25 cellular contexts compared by ENCODE assay signal in genomic region chr9:70559102-70559501, GRCh38.
"Had no signal": no experiment of that assay in that cellular context is flagged by ENCODE, and none has a peak within 500 bp of the region (broad histone marks: within the 10 kb centered on the region; RNA-seq: fewer than 3 reads in every experiment).

No MANE protein-coding gene starts in this region.

- H3K4me1 ChIP-seq: colonic mucosa had no signal

- DNase-seq: colonic mucosa; cortex of kidney; dermis blood vessel endothelial cell; dorsolateral prefrontal cortex; effector CD4-positive, alpha-beta T cell; effector CD8-positive, alpha-beta T cell; effector memory CD4-positive, alpha-beta T cell; effector memory CD8-positive, alpha-beta T cell; endodermal cell; erythroblast; esophagus squamous epithelium; foreskin fibroblast; foreskin keratinocyte; foreskin melanocyte; gastrocnemius medialis; glutamatergic neuron; head of caudate nucleus; heart left ventricle; heart right ventricle had no signal

- H3K27me3 Mint-ChIP-seq: dendritic cell treated with granulocyte-macrophage colony-stimulating factor and Interleukin-4, amounts not matched to agents 40 ng/mL and 50 ng/mL, for 4 days had no signal

- H3K4me3 Mint-ChIP-seq: dendritic cell treated with granulocyte-macrophage colony-stimulating factor and Interleukin-4, amounts not matched to agents 40 ng/mL and 50 ng/mL, for 4 days; effector memory CD8-positive, alpha-beta T cell; endodermal cell had no signal

- ATAC-seq: effector memory CD8-positive, alpha-beta T cell; esophagus mucosa; foreskin keratinocyte; gastrocnemius medialis; gastroesophageal sphincter; heart left ventricle; heart right ventricle had no signal

- H3K36me3 ChIP-seq: colonic mucosa, esophagus muscularis mucosa, esophagus squamous epithelium, gastrocnemius medialis, gastroesophageal sphincter, heart left ventricle, heart right ventricle had no signal

- H3K27ac ChIP-seq: colonic mucosa, coronary artery, dorsolateral prefrontal cortex, epithelial cell of prostate, esophagus muscularis mucosa, esophagus squamous epithelium, foreskin keratinocyte, gastrocnemius medialis, gastroesophageal sphincter had no signal

- H3K9me3 Mint-ChIP-seq: dendritic cell treated with granulocyte-macrophage colony-stimulating factor and Interleukin-4, amounts not matched to agents 40 ng/mL and 50 ng/mL, for 4 days; effector memory CD8-positive, alpha-beta T cell; endodermal cell had no signal

- H3K27ac Mint-ChIP-seq: effector memory CD8-positive, alpha-beta T cell; endodermal cell had no signal

- H3K9me3 ChIP-seq: colonic mucosa, esophagus muscularis mucosa, esophagus squamous epithelium, gastrocnemius medialis, gastroesophageal sphincter, heart left ventricle, heart right ventricle had no signal

- H3K27me3 ChIP-seq: colonic mucosa, dorsolateral prefrontal cortex, esophagus muscularis mucosa, esophagus squamous epithelium, foreskin keratinocyte, gastrocnemius medialis, gastroesophageal sphincter, heart left ventricle, heart right ventricle had no signal

- H3K4me3 ChIP-seq: colonic mucosa, coronary artery, dorsolateral prefrontal cortex, esophagus muscularis mucosa, esophagus squamous epithelium, gastrocnemius medialis, gastroesophageal sphincter, heart left ventricle, heart right ventricle had no signal
